Comparison of ENCODE assay signal across 10 cellular contexts in genomic region chr19:3641515-3642269, GRCh38. TPM values are rescaled to one million over a fixed set of nuclear protein-coding genes. Genes with fewer than 3 reads are reported as not detected.
"Had no signal": no experiment of that assay in that cellular context is flagged by ENCODE, and none has a peak within 500 bp of the region (broad histone marks: within the 10 kb centered on the region; RNA-seq: fewer than 3 reads in every experiment).

No MANE protein-coding gene starts in this region.

- FAIRE-seq: HepG2, HTR-8/SVneo, K562 had no signal

- H3K4me2 ChIP-seq: KMS-11 had no signal

- DNase-seq: IMR-90, KBM-7, KG1 had no signal

- ATAC-seq: HepG2, K562 had no signal

- H3K9ac ChIP-seq: KMS-11 had no signal

- H3K4me3 ChIP-seq: K562 had no signal

- H3K27ac ChIP-seq: HL-60, KMS-11 had no signal

RNA-seq across cellular contexts. Expression of gene TBXA2R, which starts 35.0 kb away (rescaled TPM):
- total RNA-seq: HepG2, HT-29 had no signal

RNA-seq across cellular contexts. Expression of gene GIPC3, which starts 56.4 kb away (rescaled TPM):
- total RNA-seq: HepG2, HT-29 had no signal
- polyA plus RNA-seq: IgD-negative memory B cell had no signal
